ENCODE assay signal across 13 cellular contexts in the genomic region with DNA sequence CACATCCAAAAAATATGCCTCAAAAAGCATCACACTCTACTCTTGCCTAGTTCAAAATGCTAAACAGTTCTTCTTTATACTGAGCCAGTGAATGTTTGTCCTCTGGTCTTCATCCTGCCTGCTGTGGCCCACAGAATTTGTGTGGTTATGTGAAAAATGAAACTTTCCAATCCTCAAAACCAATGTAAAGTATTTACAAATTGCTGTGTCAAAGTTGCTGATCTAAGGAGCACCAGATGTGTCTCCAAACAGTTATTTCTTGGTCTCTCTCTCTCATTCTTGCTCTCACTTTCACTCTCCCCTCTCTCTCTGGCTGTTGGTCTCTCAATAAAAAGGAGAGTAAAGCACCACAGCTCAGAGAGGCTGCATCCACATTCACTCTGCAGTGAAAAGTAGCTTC. TPM values are rescaled to one million over a fixed set of nuclear protein-coding genes. Genes with fewer than 3 reads are reported as not detected.
A peak's percentile ranks its signal among the peaks of the same experiment; 100 is the strongest.
DNase-seq lines count a peak whose midpoint lies in the region; ATAC-seq, FAIRE-seq and TF ChIP-seq lines count a peak whose summit lies in the region.
"Had no signal": no experiment of that assay in that cellular context is flagged by ENCODE, and none has a peak within 500 bp of the region (broad histone marks: within the 10 kb centered on the region; RNA-seq: fewer than 3 reads in every experiment).

No MANE protein-coding gene starts in this region.

- FAIRE-seq in HTR-8/SVneo (lab: Jason Lieb, UNC) = no peak

- no peaks in the 10 kb centered on the region for H3K9me3 ChIP-seq in fibroblast of lung (ENCODE audit: control insufficient read depth, insufficient read depth, low read depth, low read length)
- H3K9me3 ChIP-seq: left lung had no signal

- H3K4me3 ChIP-seq in fibroblast of lung (replicated peaks in 1 of 4; ENCODE audit: control extremely low read depth in 1 of 4, insufficient read depth in 1 of 4, low read depth in 3 of 4, low read length in 4 of 4) = no peak overlapping the region
- H3K4me3 ChIP-seq: left lung, SK-N-MC had no signal

- no peak for TF ChIP-seq CTCF in fibroblast of lung (conservative IDR thresholded peaks at IDR 0.05 in 1 of 2, IDR thresholded peaks at IDR 0.05 in 1 of 2; ENCODE audit: low read depth in 1 of 2, low read length in 2 of 2)

- no peak overlapping the region for H2AFZ ChIP-seq in fibroblast of lung (ENCODE audit: low read length)

- H4K20me1 ChIP-seq in fibroblast of lung (ENCODE audit: control insufficient read depth, extremely low read depth, insufficient read depth, low read length) = no peaks in the 10 kb centered on the region

- no peak overlapping the region for H3K4me2 ChIP-seq in fibroblast of lung (ENCODE audit: extremely low read depth, insufficient read depth, low read length)

- no peaks in the 10 kb centered on the region for H3K27me3 ChIP-seq in fibroblast of lung (ENCODE audit: control insufficient read depth, insufficient read depth, low read length)
- H3K27me3 ChIP-seq: left lung had no signal

- no peak overlapping the region for H3K27ac ChIP-seq in fibroblast of lung (ENCODE audit: insufficient read depth, low read length)
- H3K27ac ChIP-seq: left lung, SK-N-MC had no signal

- no peaks in the 10 kb centered on the region for H3K36me3 ChIP-seq in fibroblast of lung (ENCODE audit: control insufficient read depth, insufficient read depth, low read length)
- H3K36me3 ChIP-seq: left lung had no signal

- ATAC-seq in GM18907 (IDR thresholded peaks at IDR 0.05; ENCODE audit: unreplicated experiment) = peak; percentile 87
- peak; percentile 86 for ATAC-seq in GM21723 (IDR thresholded peaks at IDR 0.05; ENCODE audit: unreplicated experiment)
- ATAC-seq in HG03342 (IDR thresholded peaks at IDR 0.05; ENCODE audit: unreplicated experiment) = peak; percentile 90
- ATAC-seq: left lung had no signal

- DNase-seq in fibroblast of lung (ENCODE audit: low read depth in 2 of 2) (peak; percentile 44 to 71), NCI-H524 (lab: John Stamatoyannopoulos, UW) (no peak), COLO668 (lab: John Stamatoyannopoulos, UW; ENCODE audit: unreplicated experiment) (no peak), HTR-8/SVneo (ENCODE audit: insufficient read length, low spot score) (no peak), NCI-H748 treated with DMSO at 0.1 percent for 48 hours (lab: John Stamatoyannopoulos, UW) (no peak)
- DNase-seq: caudate nucleus, foreskin fibroblast, left lung, NCI-H446 treated with DMSO at 0.1 percent for 48 hours had no signal

- no peak overlapping the region for H3K9ac ChIP-seq in fibroblast of lung (ENCODE audit: insufficient read depth, low read length)

- H3K4me1 ChIP-seq in fibroblast of lung (ENCODE audit: control insufficient read depth, extremely low read depth, insufficient read depth, low read length) = no peaks in the 10 kb centered on the region
- H3K4me1 ChIP-seq: left lung had no signal

- no peaks in the 10 kb centered on the region for H3K79me2 ChIP-seq in fibroblast of lung (ENCODE audit: control insufficient read depth, insufficient read depth, low read length)

RNA-seq across cellular contexts. Expression of gene EPHA4, which starts 23.0 kb away (rescaled TPM):
- 12.8 and 21.0 TPM in 2 replicates for total RNA-seq in fibroblast of lung
- polyA plus RNA-seq in fibroblast of lung = 9.6 and 16.4 TPM in 2 replicates
- 7.5 and 10.2 TPM in 2 replicates for polyA plus RNA-seq in fibroblast of lung (2012)
- 32.6 and 53.8 TPM in 2 replicates for polyA minus RNA-seq in fibroblast of lung (ENCODE audit: low replicate concordance)

Comparison
In these comparisons a context has a peak if more than half of its experiments do, and no peak if none do; other contexts are left out.
1. DNase-seq: peak in fibroblast of lung (2 of 2); none in NCI-H524 (0 of 2), COLO668 (single experiment), HTR-8/SVneo (single experiment) and NCI-H748 treated with DMSO at 0.1 percent for 48 hours (single experiment).
2. Peak in every context shown above with its lines, with median percentiles within 50 percentile points of each other: ATAC-seq.